Comparison of ENCODE assay signal across 18 cellular contexts in the genomic region with DNA sequence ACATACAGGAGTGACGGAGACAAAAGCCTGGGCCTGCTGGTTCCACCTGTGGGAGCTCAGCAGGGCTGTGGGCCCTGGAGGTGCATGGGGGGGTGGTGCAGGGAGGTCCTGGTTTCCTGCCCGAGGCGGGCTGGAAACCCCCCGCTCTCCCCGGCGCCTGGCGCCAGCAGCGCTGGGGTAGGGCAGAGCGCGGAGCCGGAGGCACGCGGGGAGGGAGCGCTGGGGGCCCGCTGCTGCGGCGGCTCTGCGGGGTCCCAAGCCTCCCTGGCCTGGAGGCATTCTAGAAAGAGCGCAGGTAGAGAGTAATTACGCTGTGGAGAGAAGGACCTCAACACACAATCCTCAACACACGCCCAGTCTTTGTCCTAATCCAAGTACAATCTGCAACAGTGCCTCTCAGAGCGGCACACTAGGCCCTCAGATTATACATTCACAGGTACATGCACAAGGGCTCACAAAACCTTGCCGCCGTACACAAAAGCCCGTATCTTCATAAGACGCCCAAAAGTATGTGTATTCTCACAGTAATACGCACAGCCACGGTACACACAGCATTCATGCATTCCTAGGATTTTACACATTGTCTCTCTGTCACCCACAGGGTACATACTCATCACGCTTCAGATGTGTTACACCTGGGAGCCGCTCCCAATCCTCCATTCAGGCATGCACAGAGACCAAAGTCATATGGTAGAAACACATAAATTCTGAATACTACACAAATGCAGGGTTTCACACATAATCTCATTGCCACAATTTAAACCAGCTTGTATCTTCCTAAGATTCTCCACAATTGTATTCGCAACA. TPM values are rescaled to one million over a fixed set of nuclear protein-coding genes. Genes with fewer than 3 reads are reported as not detected.
DNase-seq lines count a peak whose midpoint lies in the region; ATAC-seq, FAIRE-seq and TF ChIP-seq lines count a peak whose summit lies in the region.
"Had no signal": no experiment of that assay in that cellular context is flagged by ENCODE, and none has a peak within 500 bp of the region (broad histone marks: within the 10 kb centered on the region; RNA-seq: fewer than 3 reads in every experiment).

No MANE protein-coding gene starts in this region.

- FAIRE-seq in endothelial cell of umbilical vein (lab: Jason Lieb, UNC), result no peak

- POLR2A ChIA-PET in endothelial cell of umbilical vein (lab: Charles Lee), result no interaction called here

- no peaks in the 10 kb centered on the region for H3K9me1 ChIP-seq in endothelial cell of umbilical vein (replicated peaks; ENCODE audit: control insufficient read depth, extremely low read depth, insufficient read depth, low read length)

- TF ChIP-seq POLR2A in endothelial cell of umbilical vein (IDR thresholded peaks at IDR 0.05; ENCODE audit: low read depth, low read length), result no peak

- intact Hi-C loops in endothelial cell of umbilical vein (cut with micrococcal nuclease), result no loop called here

- H3K9ac ChIP-seq in endothelial cell of umbilical vein (replicated peaks; ENCODE audit: extremely low read depth, insufficient read depth, low read length) (no peak overlapping the region), rectal smooth muscle tissue (ENCODE audit: low read length) (no peak overlapping the region)
- H3K9ac ChIP-seq: BLaER1 had no signal

- CTCF ChIA-PET in endothelial cell of umbilical vein (lab: Charles Lee), result no interaction called here

- no peaks in the 10 kb centered on the region for H4K20me1 ChIP-seq in endothelial cell of umbilical vein (replicated peaks; ENCODE audit: control insufficient read depth, extremely low read depth, insufficient read depth, low read length)

- no peaks in the 10 kb centered on the region for H3K9me3 ChIP-seq in endothelial cell of umbilical vein (replicated peaks; ENCODE audit: control insufficient read depth, insufficient read depth, low read length)
- H3K9me3 ChIP-seq: vagina had no signal

- DNase-seq in GM12865 (ENCODE audit: low read depth), result peak; percentile 28
- DNase-seq in endothelial cell of umbilical vein (ENCODE audit: low read depth, low spot score), result no peak
- no peak for DNase-seq in DMS79 (lab: John Stamatoyannopoulos, UW)
- DNase-seq: activated CD4-positive, alpha-beta T cell treated with anti-CD3 and anti-CD28 coated beads for 4 hours; aorta; IMR-90; NCI-H1105; NCI-H524 treated with DMSO at 0.1 percent for 48 hours; stimulated activated CD4-positive, alpha-beta T cell treated with anti-CD3 and anti-CD28 coated beads, Interleukin-2, amount 100 ng/mL, for 24 hours; T-cell had no signal

- no peaks in the 10 kb centered on the region for H3K79me2 ChIP-seq in endothelial cell of umbilical vein (ENCODE audit: control insufficient read depth, insufficient read depth, low read length)

- H3K27ac ChIP-seq in endothelial cell of umbilical vein (ENCODE audit: insufficient read depth, low read depth, low read length), result no peak overlapping the region
- peak overlapping the region; percentile 96 for H3K27ac ChIP-seq in rectal smooth muscle tissue (ENCODE audit: low read depth, low read length)
- H3K27ac ChIP-seq: BLaER1, vagina had no signal

- no peaks in the 10 kb centered on the region for H3K4me1 ChIP-seq in endothelial cell of umbilical vein (ENCODE audit: control insufficient read depth, extremely low read depth, insufficient read depth, low read length)
- H3K4me1 ChIP-seq in rectal smooth muscle tissue (ENCODE audit: control insufficient read depth, insufficient read depth, low read length), result peaks cover 17% of the 10 kb centered on the region
- H3K4me1 ChIP-seq: BLaER1 had no signal

- BruUV-seq in endothelial cell of umbilical vein (replicated peaks; lab: Mats Ljungman, UMichigan), result no TSS peak

- no peaks in the 10 kb centered on the region for H3K36me3 ChIP-seq in endothelial cell of umbilical vein (ENCODE audit: control insufficient read depth in 2 of 2, extremely low read depth in 1 of 2, insufficient read depth in 2 of 2, low read length in 2 of 2)
- no peaks in the 10 kb centered on the region for H3K36me3 ChIP-seq in rectal smooth muscle tissue (ENCODE audit: control insufficient read depth, insufficient read depth, low read length)
- H3K36me3 ChIP-seq: BLaER1, vagina had no signal

- H2AFZ ChIP-seq in endothelial cell of umbilical vein (ENCODE audit: low read depth, low read length), result no peak overlapping the region

- H3K27me3 ChIP-seq in endothelial cell of umbilical vein (ENCODE audit: control insufficient read depth in 2 of 2, insufficient read depth in 2 of 2, low read length in 2 of 2) (peaks cover 97 to 98% of the 10 kb centered on the region in 2 experiments), rectal smooth muscle tissue (ENCODE audit: control insufficient read depth, insufficient read depth, low read length) (peaks cover 42% of the 10 kb centered on the region)

- TF ChIP-seq CTCF in GM12865 (IDR thresholded peaks at IDR 0.05; ENCODE audit: insufficient read depth, low read depth, low read length, missing control alignments) (no peak), endothelial cell of umbilical vein (IDR thresholded peaks at IDR 0.05; ENCODE audit: extremely low read depth in 1 of 2, insufficient read depth in 1 of 2, low read depth in 1 of 2, low read length in 2 of 2) (no peak)

- H3K4me3 ChIP-seq in GM12865 (ENCODE audit: low read depth, low read length), result no peak overlapping the region
- no peak overlapping the region for H3K4me3 ChIP-seq in endothelial cell of umbilical vein (replicated peaks in 1 of 3; ENCODE audit: insufficient read depth in 1 of 3, low read depth in 1 of 3, low read length in 3 of 3)
- peak overlapping the region; percentile 63 for H3K4me3 ChIP-seq in rectal smooth muscle tissue (ENCODE audit: low read length)
- H3K4me3 ChIP-seq: BLaER1, vagina had no signal

- no peak overlapping the region for H3K4me2 ChIP-seq in endothelial cell of umbilical vein (ENCODE audit: insufficient read depth, low read length)
- H3K4me2 ChIP-seq: BLaER1 had no signal

- ATAC-seq in HG02759 (IDR thresholded peaks at IDR 0.05; ENCODE audit: unreplicated experiment) (peak; percentile 48), HG03442 (IDR thresholded peaks at IDR 0.05; ENCODE audit: unreplicated experiment) (no peak), HG02884 (IDR thresholded peaks at IDR 0.05; ENCODE audit: unreplicated experiment) (no peak)
- ATAC-seq in activated CD4-positive, CD25-positive, alpha-beta regulatory T cell treated with anti-CD3 and anti-CD28 coated beads, Interleukin-2, amount 50 U/mL, for 24 hours, result no peak
- ATAC-seq: activated T-helper 17 cell treated with anti-CD3 and anti-CD28 coated beads, Interleukin-2, amount 50 U/mL, for 72 hours had no signal

- dilution Hi-C loops in endothelial cell of umbilical vein (cut with MboI; ENCODE audit: extremely low pct_ligation_motif_present, low sequenced_read_pairs), result no loop called here

TF ChIP-seq in endothelial cell of umbilical vein, 7 proteins besides CTCF, POLR2A, EP300 and RAD21:
- no peak for TF ChIP-seq MAX (IDR thresholded peaks at IDR 0.05; ENCODE audit: insufficient read depth, insufficient read length)
- TF ChIP-seq EZH2 (IDR thresholded peaks at IDR 0.05; ENCODE audit: borderline replicate concordance, low read depth, low read length, severe bottlenecking), result peak; percentile 40
TF ChIP-seq in endothelial cell of umbilical vein: peak in this region for 1.

RNA-seq across cellular contexts. Expression of gene HAND1, which starts 2.1 kb away (rescaled TPM):
- total RNA-seq in endothelial cell of umbilical vein, result not detected in 2 replicates
- polyA plus RNA-seq in endothelial cell of umbilical vein, result not detected in 2 replicates
- polyA plus RNA-seq in endothelial cell of umbilical vein (2011; cell fraction: cytosol; rRNA removed), result not detected in 2 replicates
- not detected in 2 replicates for polyA plus RNA-seq in endothelial cell of umbilical vein (2011; cell fraction: nucleus; rRNA removed)
- polyA plus RNA-seq in endothelial cell of umbilical vein (2012), result not detected in 2 replicates
- polyA minus RNA-seq in endothelial cell of umbilical vein, result not detected in 2 replicates
- not detected for polyA minus RNA-seq in endothelial cell of umbilical vein (2011; cell fraction: cytosol; rRNA and poly(A)+ RNA removed)
- polyA minus RNA-seq in endothelial cell of umbilical vein (2011; cell fraction: nucleus; rRNA and poly(A)+ RNA removed), result not detected in 2 replicates
- total RNA-seq: activated T-helper 17 cell treated with anti-CD3 and anti-CD28 coated beads, Interleukin-2, amount 50 U/mL, for 72 hours; aorta; IMR-90; T-cell; vagina had no signal
- polyA plus RNA-seq: aorta, IMR-90 had no signal

RNA-seq across cellular contexts. Expression of gene SAP30L, which starts 34.4 kb away (rescaled TPM):
- 37.6 and 37.8 TPM in 2 replicates for total RNA-seq in endothelial cell of umbilical vein
- polyA plus RNA-seq in endothelial cell of umbilical vein, result 18.1 and 21.7 TPM in 2 replicates
- 30.1 and 31.8 TPM in 2 replicates for polyA plus RNA-seq in endothelial cell of umbilical vein (2011; cell fraction: cytosol; rRNA removed)
- polyA plus RNA-seq in endothelial cell of umbilical vein (2011; cell fraction: nucleus; rRNA removed), result 21.1 and 23.9 TPM in 2 replicates
- polyA plus RNA-seq in endothelial cell of umbilical vein (2012), result 27.3 and 37.3 TPM in 2 replicates
- polyA minus RNA-seq in endothelial cell of umbilical vein, result 18.4 and 28.5 TPM in 2 replicates
- 32.6 TPM for polyA minus RNA-seq in endothelial cell of umbilical vein (2011; cell fraction: cytosol; rRNA and poly(A)+ RNA removed)
- 6.3 and 8.7 TPM in 2 replicates for polyA minus RNA-seq in endothelial cell of umbilical vein (2011; cell fraction: nucleus; rRNA and poly(A)+ RNA removed)
